ENCODE assay signal across 13 cellular contexts in the genomic region with DNA sequence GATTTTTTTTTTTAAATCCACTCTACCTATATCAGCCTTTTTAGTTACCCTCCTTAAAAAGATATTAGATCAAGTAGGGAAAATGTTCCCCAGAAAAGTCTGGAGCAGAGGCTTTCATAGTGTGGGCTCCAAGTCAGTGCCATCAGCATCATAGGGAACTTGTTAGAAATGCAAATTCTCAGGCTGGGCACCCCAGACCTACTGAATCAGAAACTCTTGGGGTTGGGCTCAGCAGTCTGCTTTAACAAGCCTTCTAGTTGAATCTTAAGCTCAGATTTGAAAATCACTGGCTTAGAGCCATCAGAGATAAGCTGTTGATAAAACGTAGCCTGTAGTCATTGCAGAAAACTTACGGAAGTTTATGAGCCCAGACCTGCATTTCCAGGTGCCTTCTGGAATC.
A peak's percentile ranks its signal among the peaks of the same experiment; 100 is the strongest.
DNase-seq lines count a peak whose midpoint lies in the region; ATAC-seq and TF ChIP-seq lines count a peak whose summit lies in the region.
"Had no signal": no experiment of that assay in that cellular context is flagged by ENCODE, and none has a peak within 500 bp of the region (broad histone marks: within the 10 kb centered on the region; RNA-seq: fewer than 3 reads in every experiment).

No MANE protein-coding gene starts in this region.

- ATAC-seq in left colon (peak; percentile 19), body of pancreas (no peak)
- ATAC-seq: A549 had no signal

- intact Hi-C loops in left colon (cut with DNase I, micrococcal nuclease): no loop called here
- intact Hi-C loops in body of pancreas (cut with DNase I): no loop called here
- intact Hi-C loops in left ventricle myocardium inferior (cut with micrococcal nuclease): no loop called here

- H3K9me3 ChIP-seq in body of pancreas (no peaks in the 10 kb centered on the region), left ventricle myocardium inferior (replicated peaks) (no peaks in the 10 kb centered on the region)
- H3K9me3 ChIP-seq: A549, BE2C, HAP-1 had no signal

- TF ChIP-seq POLR2A in body of pancreas (IDR thresholded peaks at IDR 0.05): no peak

- TF ChIP-seq CTCF in LNCaP clone FGC (IDR thresholded peaks at IDR 0.05; ENCODE audit: control insufficient read depth, extremely low read depth, insufficient read depth) (no peak), body of pancreas (IDR thresholded peaks at IDR 0.05) (no peak), left ventricle myocardium inferior (IDR thresholded peaks at IDR 0.05; ENCODE audit: borderline replicate concordance) (no peak)

- H3K36me3 ChIP-seq in body of pancreas (replicated peaks in 1 of 2; ENCODE audit: insufficient read depth in 1 of 2, low read depth in 2 of 2): no peaks in the 10 kb centered on the region
- H3K36me3 ChIP-seq in left ventricle myocardium inferior: no peaks in the 10 kb centered on the region
- H3K36me3 ChIP-seq: BE2C, HAP-1 had no signal

- peak; percentile 4 for DNase-seq in LNCaP clone FGC (ENCODE audit: low read depth)
- DNase-seq in amniotic epithelial cell (ENCODE audit: low read depth): peak; percentile 1
- DNase-seq in left colon: no peak
- DNase-seq in body of pancreas: no peak
- DNase-seq in left ventricle myocardium inferior: no peak
- no peak for DNase-seq in NCI-H748 treated with DMSO at 0.1 percent for 48 hours (lab: John Stamatoyannopoulos, UW)
- DNase-seq: BE2C; CD4-positive, alpha-beta memory T cell; DND-41; GDM1 had no signal

- H3K4me1 ChIP-seq in body of pancreas (no peaks in the 10 kb centered on the region), left ventricle myocardium inferior (peaks cover 7% of the 10 kb centered on the region)
- H3K4me1 ChIP-seq: A549, HAP-1 had no signal

- H3K27ac ChIP-seq in body of pancreas (no peak overlapping the region), left ventricle myocardium inferior (replicated peaks) (no peak overlapping the region)
- H3K27ac ChIP-seq: A549, C4-2B had no signal

- H3K27me3 ChIP-seq in body of pancreas (no peaks in the 10 kb centered on the region), left ventricle myocardium inferior (ENCODE audit: low read depth) (no peaks in the 10 kb centered on the region)
- H3K27me3 ChIP-seq: BE2C had no signal

- WGBS in body of pancreas, 2 donors: 16 to 20% methylated on average over 2 of the region's 2 CpGs

- H3K4me3 ChIP-seq in LNCaP clone FGC (ENCODE audit: low read depth, low read length) (no peak overlapping the region), body of pancreas (no peak overlapping the region), left ventricle myocardium inferior (no peak overlapping the region)
- H3K4me3 ChIP-seq: A549, HAP-1 had no signal

Comparison
In these comparisons a context has a peak if more than half of its experiments do, and no peak if none do; other contexts are left out.
1. DNase-seq: peak in LNCaP clone FGC (single experiment) and amniotic epithelial cell (single experiment); none in left colon (0 of 2), body of pancreas (0 of 4), left ventricle myocardium inferior (single experiment) and NCI-H748 treated with DMSO at 0.1 percent for 48 hours (single experiment).